34 cellular contexts compared by ENCODE assay signal in the genomic region with DNA sequence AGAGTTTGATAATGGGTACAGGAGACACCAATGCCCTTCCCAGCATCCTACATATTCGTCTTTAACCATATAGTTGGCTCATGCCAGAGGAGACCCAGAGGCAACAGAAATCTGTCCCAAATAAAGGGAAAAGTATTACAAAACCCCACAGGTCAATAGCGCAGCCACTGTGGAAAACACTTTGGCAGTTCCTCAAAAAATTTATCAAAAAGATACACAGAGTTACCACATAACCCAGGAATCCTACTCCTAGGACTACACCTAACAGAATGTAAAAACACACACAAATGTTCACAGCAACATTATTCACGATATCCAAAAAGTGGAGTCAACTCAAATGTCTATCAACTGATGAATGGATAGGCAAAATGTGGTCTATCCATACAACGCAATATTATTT.
DNase-seq lines count a peak whose midpoint lies in the region; ATAC-seq, FAIRE-seq and TF ChIP-seq lines count a peak whose summit lies in the region.
"Had no signal": no experiment of that assay in that cellular context is flagged by ENCODE, and none has a peak within 500 bp of the region (broad histone marks: within the 10 kb centered on the region; RNA-seq: fewer than 3 reads in every experiment).

No MANE protein-coding gene starts in this region.

- no peaks in the 10 kb centered on the region for H3K27me3 ChIP-seq in liver (ENCODE audit: control insufficient read depth in 4 of 4, insufficient read depth in 4 of 4, low read length in 3 of 4)
- no peaks in the 10 kb centered on the region for H3K27me3 ChIP-seq in HepG2 (ENCODE audit: control insufficient read depth in 1 of 2, insufficient read depth in 2 of 2, low read length in 2 of 2)
- H3K27me3 ChIP-seq in right lobe of liver, result no peaks in the 10 kb centered on the region
- H3K27me3 ChIP-seq: BE2C; BLaER1; BLaER1 treated with 17β-estradiol and CSF1 and Interleukin-3, amounts not matched to agents 10 nM and 100 nM had no signal

- H3K4me2 ChIP-seq in HepG2 (ENCODE audit: low read depth, low read length) (no peak overlapping the region), A549 (no peak overlapping the region)
- H3K4me2 ChIP-seq: BLaER1; BLaER1 treated with 17β-estradiol and CSF1 and Interleukin-3, amounts not matched to agents 10 nM and 100 nM had no signal

- 54% methylated on average over 4 of the region's 4 CpGs for WGBS in liver
- WGBS in HepG2 (ENCODE audit: low lambda C conversion rate), result 79% methylated on average over 4 of the region's 4 CpGs
- WGBS in A549 (ENCODE audit: missing lambda C conversion rate), result 89% methylated on average over 4 of the region's 4 CpGs
- WGBS in right lobe of liver (ENCODE audit: insufficient coverage, low coverage, low lambda C conversion rate, missing lambda C conversion rate), result 42% methylated on average over 4 of the region's 4 CpGs

- H3K36me3 ChIP-seq in liver (ENCODE audit: control insufficient read depth in 4 of 4, insufficient read depth in 3 of 4, low read depth in 1 of 4, low read length in 3 of 4), result no peaks in the 10 kb centered on the region
- H3K36me3 ChIP-seq in HepG2 (replicated peaks in 1 of 2; ENCODE audit: control insufficient read depth in 1 of 2, insufficient read depth in 2 of 2, low read length in 2 of 2), result no peaks in the 10 kb centered on the region
- no peaks in the 10 kb centered on the region for H3K36me3 ChIP-seq in right lobe of liver
- H3K36me3 ChIP-seq: BE2C had no signal

- H3K79me2 ChIP-seq in HepG2 (ENCODE audit: insufficient read depth, low read length), result no peaks in the 10 kb centered on the region

- no peak for TF ChIP-seq RAD21 in liver (IDR thresholded peaks at IDR 0.05)
- no peak for TF ChIP-seq RAD21 in HepG2 (CRISPR knock-in tag; IDR thresholded peaks at IDR 0.05)
- TF ChIP-seq RAD21 in A549 (conservative IDR thresholded peaks at IDR 0.05 in 1 of 2, IDR thresholded peaks at IDR 0.05 in 1 of 2), result no peak

- H3K9ac ChIP-seq in liver (ENCODE audit: low read depth in 1 of 2, low read length in 2 of 2) (no peak overlapping the region), HepG2 (ENCODE audit: insufficient read depth, low read depth, low read length) (no peak overlapping the region)
- H3K9ac ChIP-seq: BLaER1; BLaER1 treated with 17β-estradiol and CSF1 and Interleukin-3, amounts not matched to agents 10 nM and 100 nM had no signal

- POLR2A ChIA-PET in HepG2 (lab: Yijun Ruan, JAX) (no interaction called here), A549 (lab: Yijun Ruan, JAX) (no interaction called here)

- H3K4me3 ChIP-seq in liver (ENCODE audit: low read depth in 1 of 3, low read length in 3 of 3) (no peak overlapping the region), HepG2 (replicated peaks in 1 of 3; ENCODE audit: insufficient read depth in 1 of 3, low read depth in 2 of 3, low read length in 3 of 3) (no peak overlapping the region), A549 (no peak overlapping the region), right lobe of liver (no peak overlapping the region)
- H3K4me3 ChIP-seq: BLaER1; BLaER1 treated with 17β-estradiol and CSF1 and Interleukin-3, amounts not matched to agents 10 nM and 100 nM had no signal

- H4K20me1 ChIP-seq in HepG2 (ENCODE audit: insufficient read depth, low read length), result no peaks in the 10 kb centered on the region
- H4K20me1 ChIP-seq: BLaER1; BLaER1 treated with 17β-estradiol and CSF1 and Interleukin-3, amounts not matched to agents 10 nM and 100 nM had no signal

- TF ChIP-seq CTCF in liver (IDR thresholded peaks at IDR 0.05; ENCODE audit: low read depth, low read length, missing input control) (no peak), HepG2 (CRISPR knock-in tag; IDR thresholded peaks at IDR 0.05) (no peak), A549 (IDR thresholded peaks at IDR 0.05) (no peak), right lobe of liver (IDR thresholded peaks at IDR 0.05) (no peak)

- in situ Hi-C loops in HepG2 (cut with HindIII; ENCODE audit: extremely low pct_ligation_motif_present, low pct_unique_long_range_greater_than_20kb), result no loop called here

- TF ChIP-seq EP300 in HepG2 (IDR thresholded peaks at IDR 0.05; ENCODE audit: low read depth in 2 of 2, low read length in 2 of 2) (no peak), HepG2 (CRISPR knock-in tag; IDR thresholded peaks at IDR 0.05; ENCODE audit: borderline replicate concordance) (no peak), A549 (IDR thresholded peaks at IDR 0.05) (no peak)

- DNase-seq in HepG2 (ENCODE audit: low spot score), result no peak
- no peak for DNase-seq in A549 (ENCODE audit: low read depth in 1 of 2, low spot score in 1 of 2)
- DNase-seq in left lobe of liver (ENCODE audit: low spot score), result no peak
- DNase-seq in right lobe of liver, result no peak
- no peak for DNase-seq in NCI-H526 treated with DMSO at 0.1 percent for 48 hours (lab: John Stamatoyannopoulos, UW)
- DNase-seq in NCI-H345 treated with DMSO at 0.1 percent for 48 hours (lab: John Stamatoyannopoulos, UW; ENCODE audit: unreplicated experiment), result no peak
- no peak for DNase-seq in NCI-H774 (lab: John Stamatoyannopoulos, UW)
- DNase-seq: 8988T; ACHN; AML-193; BE2C; C1 segment of cervical spinal cord; Caco-2; Calu3; CD4-positive, alpha-beta memory T cell; CD4-positive, alpha-beta T cell; CD4-positive, CD25-positive, alpha-beta regulatory T cell; CD8-positive, alpha-beta memory T cell; CD8-positive, alpha-beta T cell; COR-L47; DMS 273 treated with DMSO at 0.1 percent for 48 hours; DMS153; DMS53; DMS79; DMS79 treated with DMSO at 0.1 percent for 48 hours; DND-41; EL had no signal

- TF ChIP-seq POLR2A in HepG2 (IDR thresholded peaks at IDR 0.05; ENCODE audit: insufficient read depth in 1 of 2, low read depth in 2 of 2, low read length in 2 of 2) (no peak), A549 (IDR thresholded peaks at IDR 0.05; ENCODE audit: low read length) (no peak), right lobe of liver (IDR thresholded peaks at IDR 0.05) (no peak)

- H2AFZ ChIP-seq in HepG2 (ENCODE audit: low read length), result no peak overlapping the region

- H3K4me1 ChIP-seq in liver (ENCODE audit: control insufficient read depth in 4 of 4, insufficient read depth in 4 of 4, low read length in 3 of 4) (peaks cover 0 to 2% (median 0%) of the 10 kb centered on the region in 4 donors), HepG2 (ENCODE audit: insufficient read depth, low read length) (no peaks in the 10 kb centered on the region), A549 (no peaks in the 10 kb centered on the region), right lobe of liver (peaks cover 0 to 8% (median 0%) of the 10 kb centered on the region in 4 donors)
- H3K4me1 ChIP-seq: BE2C; BLaER1; BLaER1 treated with 17β-estradiol and CSF1 and Interleukin-3, amounts not matched to agents 10 nM and 100 nM; Caco-2 had no signal

- BruUV-seq in HepG2 (replicated peaks; lab: Mats Ljungman, UMichigan), result no TSS peak

- ATAC-seq in HepG2 (no peak), A549 (no peak), left lobe of liver (peak; percentile 92), right lobe of liver (peak; percentile 45 to 85 (median 68))
- ATAC-seq: CD8-positive, alpha-beta T cell had no signal

- no peak overlapping the region for H3K27ac ChIP-seq in liver (ENCODE audit: low read depth in 1 of 2, low read length in 2 of 2)
- no peak overlapping the region for H3K27ac ChIP-seq in HepG2 (ENCODE audit: extremely low read length, insufficient read depth, low read length)
- H3K27ac ChIP-seq in A549, result no peak overlapping the region
- H3K27ac ChIP-seq in right lobe of liver, result no peak overlapping the region
- H3K27ac ChIP-seq: 22Rv1; BLaER1; BLaER1 treated with 17β-estradiol and CSF1 and Interleukin-3, amounts not matched to agents 10 nM and 100 nM; C4-2B had no signal

- CTCF ChIA-PET in HepG2 (lab: Yijun Ruan, JAX; ENCODE audit: low intra/inter-chr PET ratio, low total read pairs) (no interaction called here), A549 (lab: Yijun Ruan, JAX) (no interaction called here)

- FAIRE-seq in HepG2 (lab: Jason Lieb, UNC) (no peak), A549 (lab: Jason Lieb, UNC) (peak; percentile 7)
- FAIRE-seq: A204.1, D721Med had no signal

- intact Hi-C loops in HepG2 (cut with micrococcal nuclease; ENCODE audit: unreplicated experiment), result no loop called here
- intact Hi-C loops in right lobe of liver (cut with DNase I), result no loop called here

- H3K9me3 ChIP-seq in liver (ENCODE audit: control insufficient read depth in 4 of 4, low read length in 3 of 4) (no peaks in the 10 kb centered on the region), HepG2 (ENCODE audit: low read length) (no peaks in the 10 kb centered on the region), A549 (no peaks in the 10 kb centered on the region), right lobe of liver (no peaks in the 10 kb centered on the region)
- H3K9me3 ChIP-seq: BE2C, Caco-2 had no signal

TF ChIP-seq in liver, 16 proteins besides CTCF, POLR2A, EP300 and RAD21:
- TF ChIP-seq GABPA (IDR thresholded peaks at IDR 0.05 in 1 of 2, conservative IDR thresholded peaks at IDR 0.05 in 1 of 2) (no peak), HNF4A (conservative IDR thresholded peaks at IDR 0.05) (peak; percentile 11 to 17)

TF ChIP-seq in HepG2, 621 proteins besides CTCF, POLR2A, EP300 and RAD21 (continues in another document):
- TF ChIP-seq ZNF572 (CRISPR knock-in tag; IDR thresholded peaks at IDR 0.05) (no peak), ZBTB3 (CRISPR knock-in tag; IDR thresholded peaks at IDR 0.05; ENCODE audit: borderline replicate concordance, low read depth) (no peak), ZKSCAN1 (IDR thresholded peaks at IDR 0.05; ENCODE audit: low read length) (no peak), FOXO1 (CRISPR knock-in tag; IDR thresholded peaks at IDR 0.05) (no peak)
- TF ChIP-seq, protein P1, sequence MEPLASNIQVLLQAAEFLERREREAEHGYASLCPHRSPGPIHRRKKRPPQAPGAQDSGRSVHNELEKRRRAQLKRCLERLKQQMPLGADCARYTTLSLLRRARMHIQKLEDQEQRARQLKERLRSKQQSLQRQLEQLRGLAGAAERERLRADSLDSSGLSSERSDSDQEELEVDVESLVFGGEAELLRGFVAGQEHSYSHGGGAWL (CRISPR knock-in tag; IDR thresholded peaks at IDR 0.05), result no peak

TF ChIP-seq in A549, 52 proteins besides CTCF, POLR2A, EP300 and RAD21 (continues in another document):
- TF ChIP-seq, protein P2, sequence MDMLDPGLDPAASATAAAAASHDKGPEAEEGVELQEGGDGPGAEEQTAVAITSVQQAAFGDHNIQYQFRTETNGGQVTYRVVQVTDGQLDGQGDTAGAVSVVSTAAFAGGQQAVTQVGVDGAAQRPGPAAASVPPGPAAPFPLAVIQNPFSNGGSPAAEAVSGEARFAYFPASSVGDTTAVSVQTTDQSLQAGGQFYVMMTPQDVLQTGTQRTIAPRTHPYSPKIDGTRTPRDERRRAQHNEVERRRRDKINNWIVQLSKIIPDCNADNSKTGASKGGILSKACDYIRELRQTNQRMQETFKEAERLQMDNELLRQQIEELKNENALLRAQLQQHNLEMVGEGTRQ (IDR thresholded peaks at IDR 0.05), result no peak
- TF ChIP-seq HEYL (CRISPR knock-in tag; IDR thresholded peaks at IDR 0.05), result no peak
- TF ChIP-seq GATA3 (IDR thresholded peaks at IDR 0.05; ENCODE audit: borderline replicate concordance), result no peak
- TF ChIP-seq MYC (IDR thresholded peaks at IDR 0.05; ENCODE audit: borderline replicate concordance, low read length), result no peak
- no peak for TF ChIP-seq FOSB (CRISPR knock-in tag; IDR thresholded peaks at IDR 0.05)
- no peak for TF ChIP-seq TFCP2L1 (CRISPR knock-in tag; IDR thresholded peaks at IDR 0.05)
- no peak for TF ChIP-seq SREBF2 (IDR thresholded peaks at IDR 0.05)

Comparison
In these comparisons a context has a peak if more than half of its experiments do, and no peak if none do; other contexts are left out.
1. ATAC-seq: peak in left lobe of liver (single experiment) and right lobe of liver (4 of 4); none in HepG2 (single experiment) and A549 (0 of 2).